Comparison of ENCODE assay signal across 14 cellular contexts in genomic region chr15:40118473-40118872, GRCh38.
"Had no signal": no experiment of that assay in that cellular context is flagged by ENCODE, and none has a peak within 500 bp of the region (broad histone marks: within the 10 kb centered on the region; RNA-seq: fewer than 3 reads in every experiment).

No MANE protein-coding gene starts in this region.

- H3K27me3 ChIP-seq: adrenal gland, esophagus muscularis mucosa, left lung, stomach, uterus had no signal

- H3K4me3 ChIP-seq: adrenal gland, esophagus muscularis mucosa, left lung, stomach, thoracic aorta, uterus had no signal

- H3K4me1 ChIP-seq: adrenal gland, esophagus muscularis mucosa, uterus had no signal

- DNase-seq: activated CD4-positive, alpha-beta memory T cell treated with anti-CD3 and anti-CD28 coated beads, Interleukin-2, amount 10 ng/mL, durations not matched to agents 7 days and 5 days; activated CD4-positive, alpha-beta T cell treated with anti-CD3 and anti-CD28 coated beads for 1 hour; activated naive CD4-positive, alpha-beta T cell treated with anti-CD3 and anti-CD28 coated beads, Interleukin-2, amount 50 U/mL, for 16 hours; dermis blood vessel endothelial cell; foreskin melanocyte; head of caudate nucleus; left lung; nephron progenitor cell; stimulated activated CD4-positive, alpha-beta T cell treated with anti-CD3 and anti-CD28 coated beads, Interleukin-4, amount 100 ng/mL, for 1 hour; stomach; uterus had no signal

- H3K27ac ChIP-seq: adrenal gland, esophagus muscularis mucosa, left lung, stomach, thoracic aorta, uterus had no signal

- H3K9me3 ChIP-seq: adrenal gland, esophagus muscularis mucosa, left lung, stomach, thoracic aorta, uterus had no signal

- H3K36me3 ChIP-seq: adrenal gland, esophagus muscularis mucosa, left lung, stomach, thoracic aorta, uterus had no signal
